Comparison of ENCODE assay signal across 12 cellular contexts in genomic region chr4:53763813-53764597, GRCh38.
DNase-seq lines count a peak whose midpoint lies in the region; ATAC-seq, FAIRE-seq and TF ChIP-seq lines count a peak whose summit lies in the region.
"Had no signal": no experiment of that assay in that cellular context is flagged by ENCODE, and none has a peak within 500 bp of the region (broad histone marks: within the 10 kb centered on the region; RNA-seq: fewer than 3 reads in every experiment).

No MANE protein-coding gene starts in this region.

- no peak for DNase-seq in left ventricle myocardium superior
- DNase-seq in right atrium auricular region (ENCODE audit: low spot score), result no peak
- no peak for DNase-seq in GM12878 (ENCODE audit: low read depth, low spot score)
- DNase-seq in lung (ENCODE audit: low spot score), result no peak
- peak in 1 of 2 donors; percentile 48 for DNase-seq in aorta
- DNase-seq in GF-D8 (lab: John Stamatoyannopoulos, UW), result no peak
- DNase-seq in effector memory CD4-positive, alpha-beta T cell, result no peak
- DNase-seq: ACHN; activated naive CD4-positive, alpha-beta T cell treated with Interleukin-2 at 50 U/mL for 16 hours had no signal

- TF ChIP-seq RAD21 in GM12878 (IDR thresholded peaks at IDR 0.05; ENCODE audit: insufficient read depth, low read depth, low read length), result no peak

- RAD21 ChIA-PET in GM12878 (lab: Charles Lee; ENCODE audit: unreplicated experiment), result interaction anchor here (1.0 to 2.1 kb wide), 3 partner anchors 16 to 70 kb away, joined by 3 to 10 read pairs (median 6); no protein-coding TSS in a partner anchor

- ATAC-seq in left ventricle myocardium superior, result peak; percentile 20
- peak; percentile 19; the same call in 1 of the 3 replicates for ATAC-seq in GM12878
- peak; percentile 58 for ATAC-seq in lung (ENCODE audit: insufficient read depth, low FRiP score)
- peak; percentile 29 for ATAC-seq in aorta (ENCODE audit: low FRiP score)
- no peak for ATAC-seq in GM21423 (IDR thresholded peaks at IDR 0.05; ENCODE audit: unreplicated experiment)

- H3K9ac ChIP-seq in GM12878 (ENCODE audit: control insufficient read depth, insufficient read depth, low read length), result no peak overlapping the region

- H3K27ac ChIP-seq in right atrium auricular region (no peak overlapping the region), GM12878 (ENCODE audit: control insufficient read depth, insufficient read depth) (no peak overlapping the region), lung (ENCODE audit: low read depth in 1 of 2, low read length in 1 of 2) (peak overlapping the region in 1 of 2 donors; percentile 43), aorta (ENCODE audit: low read depth in 1 of 2, low read length in 2 of 2) (peak overlapping the region; percentile 59 to 83)
- no peak overlapping the region for H3K27ac ChIP-seq in effector memory CD4-positive, alpha-beta T cell (ENCODE audit: insufficient read depth, low read length, poor library complexity, severe bottlenecking)
- H3K27ac ChIP-seq: prostate gland had no signal

- intact Hi-C loops in left ventricle myocardium superior (cut with micrococcal nuclease), result no loop called here
- intact Hi-C loops in GM12878 (cut with micrococcal nuclease; ENCODE audit: unreplicated experiment), result no loop called here
- intact Hi-C loops in aorta (cut with DNase I), result no loop called here

- H3K9me3 ChIP-seq in right atrium auricular region (peaks cover 0 to 10% of the 10 kb centered on the region in 2 donors), GM12878 (replicated peaks; ENCODE audit: control insufficient read depth, insufficient read depth, low read length) (no peaks in the 10 kb centered on the region), lung (ENCODE audit: control insufficient read depth in 2 of 2, insufficient read depth in 1 of 2, low read length in 1 of 2) (no peaks in the 10 kb centered on the region), aorta (ENCODE audit: control insufficient read depth, low read length) (no peaks in the 10 kb centered on the region)
- H3K9me3 ChIP-seq in effector memory CD4-positive, alpha-beta T cell (ENCODE audit: control insufficient read depth, low read length), result no peaks in the 10 kb centered on the region
- H3K9me3 ChIP-seq: prostate gland had no signal

- no peak overlapping the region for H2AFZ ChIP-seq in GM12878 (ENCODE audit: control insufficient read depth, low read depth, low read length)

- POLR2A ChIA-PET in GM12878 (lab: Charles Lee), result no interaction called here

- no peaks in the 10 kb centered on the region for H3K36me3 ChIP-seq in right atrium auricular region
- no peaks in the 10 kb centered on the region for H3K36me3 ChIP-seq in GM12878 (ENCODE audit: control insufficient read depth in 2 of 2, insufficient read depth in 2 of 2, low read length in 1 of 2)
- H3K36me3 ChIP-seq in lung (ENCODE audit: control insufficient read depth in 2 of 2, insufficient read depth in 2 of 2, low read length in 2 of 2), result no peaks in the 10 kb centered on the region
- H3K36me3 ChIP-seq in aorta (ENCODE audit: control insufficient read depth in 1 of 2, insufficient read depth in 2 of 2, low read length in 1 of 2), result no peaks in the 10 kb centered on the region
- H3K36me3 ChIP-seq in effector memory CD4-positive, alpha-beta T cell (ENCODE audit: control insufficient read depth, insufficient read depth, low read length), result no peaks in the 10 kb centered on the region
- H3K36me3 ChIP-seq: prostate gland had no signal

- no peak for TF ChIP-seq EP300 in GM12878 (IDR thresholded peaks at IDR 0.05; ENCODE audit: borderline replicate concordance in 1 of 2, control insufficient read depth in 1 of 2, low read depth in 2 of 2, low read length in 2 of 2)

- no peak for FAIRE-seq in GM12878 (lab: Jason Lieb, UNC)
- FAIRE-seq: GM19239 had no signal

- in situ Hi-C loops in GM12878 (cut with MboI), result no loop called here

- H3K27me3 ChIP-seq in right atrium auricular region (no peaks in the 10 kb centered on the region), GM12878 (replicated peaks in 1 of 2; ENCODE audit: control insufficient read depth in 2 of 2, insufficient read depth in 2 of 2, low read length in 1 of 2) (no peaks in the 10 kb centered on the region), lung (ENCODE audit: control insufficient read depth, insufficient read depth) (no peaks in the 10 kb centered on the region), aorta (ENCODE audit: control insufficient read depth in 1 of 2, insufficient read depth in 2 of 2, low read length in 1 of 2) (no peaks in the 10 kb centered on the region)
- no peaks in the 10 kb centered on the region for H3K27me3 ChIP-seq in effector memory CD4-positive, alpha-beta T cell (replicated peaks; ENCODE audit: control insufficient read depth, insufficient read depth, low read length, poor library complexity, severe bottlenecking)

- TF ChIP-seq POLR2A in GM12878 (IDR thresholded peaks at IDR 0.05; ENCODE audit: low read depth, low read length), result no peak

- WGBS in GM12878 (ENCODE audit: insufficient coverage, insufficient replicate concordance, low lambda C conversion rate, missing lambda C conversion rate), result 62% methylated on average over 5 of the region's 5 CpGs
- 65 to 71% methylated on average over 5 of the region's 5 CpGs for WGBS in lung, 2 donors
- WGBS in aorta, 2 donors, result 18 to 26% methylated on average over 5 of the region's 5 CpGs

- TF ChIP-seq CTCF in right atrium auricular region (IDR thresholded peaks at IDR 0.05) (no peak), GM12878 (IDR thresholded peaks at IDR 0.05 in 2 of 3, conservative IDR thresholded peaks at IDR 0.05 in 1 of 3; ENCODE audit: control insufficient read depth in 2 of 3, extremely low read depth in 1 of 3, insufficient read depth in 1 of 3, low read depth in 3 of 3, low read length in 3 of 3) (no peak), lung (IDR thresholded peaks at IDR 0.05; ENCODE audit: control extremely low read depth, extremely low read depth) (no peak)

- H3K4me2 ChIP-seq in GM12878 (ENCODE audit: control insufficient read depth, insufficient read depth), result no peak overlapping the region

- H3K79me2 ChIP-seq in GM12878 (ENCODE audit: control insufficient read depth, insufficient read depth, low read length), result no peaks in the 10 kb centered on the region

- CTCF ChIA-PET in GM12878 (lab: Yijun Ruan, JAX), result interaction anchor here (0.8 to 1.5 kb wide), 3 partner anchors 10 to 57 kb away, joined by 3 to 9 read pairs (median 5); no protein-coding TSS in a partner anchor

- SMC1A ChIA-PET in GM12878 (lab: Charles Lee; ENCODE audit: uncharacterized antibody, unreplicated experiment), result interaction anchor here (1.2 to 3.2 kb wide), 8 partner anchors 14 to 58 kb away, joined by 3 to 9 read pairs (median 6); no protein-coding TSS in a partner anchor

- H3K4me3 ChIP-seq in right atrium auricular region (no peak overlapping the region), GM12878 (no peak overlapping the region), lung (no peak overlapping the region), aorta (ENCODE audit: low read length in 2 of 2) (no peak overlapping the region)
- H3K4me3 ChIP-seq in effector memory CD4-positive, alpha-beta T cell (ENCODE audit: insufficient read depth, low read depth, low read length, poor library complexity, severe bottlenecking), result no peak overlapping the region
- H3K4me3 ChIP-seq: prostate gland had no signal

- H3K4me1 ChIP-seq in right atrium auricular region (no peaks in the 10 kb centered on the region), GM12878 (ENCODE audit: control insufficient read depth, insufficient read depth, low read length) (peaks cover 8% of the 10 kb centered on the region; the same call in 1 of the 2 replicates), lung (ENCODE audit: control insufficient read depth in 2 of 2, insufficient read depth in 2 of 2, low read length in 2 of 2) (no peaks in the 10 kb centered on the region), aorta (ENCODE audit: control insufficient read depth in 1 of 2, insufficient read depth in 2 of 2, low read length in 2 of 2) (no peaks in the 10 kb centered on the region)
- no peaks in the 10 kb centered on the region for H3K4me1 ChIP-seq in effector memory CD4-positive, alpha-beta T cell (ENCODE audit: control insufficient read depth, insufficient read depth, low read length, poor library complexity, severe bottlenecking)
- H3K4me1 ChIP-seq: prostate gland had no signal

- H4K20me1 ChIP-seq in GM12878 (ENCODE audit: control insufficient read depth, insufficient read depth), result no peaks in the 10 kb centered on the region

- BruUV-seq in GM12878 (replicated peaks; lab: Mats Ljungman, UMichigan), result no TSS peak

TF ChIP-seq in GM12878, 131 proteins besides CTCF, POLR2A, EP300 and RAD21 (continues in another document):
- TF ChIP-seq FOS (IDR thresholded peaks at IDR 0.05; ENCODE audit: borderline replicate concordance, extremely low read depth, insufficient read length) (no peak), ZNF24 (IDR thresholded peaks at IDR 0.05) (no peak), POLR2AphosphoS2 (IDR thresholded peaks at IDR 0.05; ENCODE audit: low read depth, low read length) (no peak), IRF3 (IDR thresholded peaks at IDR 0.05) (no peak), MLLT1 (IDR thresholded peaks at IDR 0.05) (no peak), PML (IDR thresholded peaks at IDR 0.05; ENCODE audit: low read length) (no peak), ZNF217 (IDR thresholded peaks at IDR 0.05) (no peak), NR2C1 (IDR thresholded peaks at IDR 0.05) (no peak)

Comparison
In these comparisons a context has a peak if more than half of its experiments do, and no peak if none do; other contexts are left out.
1. H3K27ac ChIP-seq: peak in aorta (2 of 2); none in right atrium auricular region (0 of 2), GM12878 (single experiment) and effector memory CD4-positive, alpha-beta T cell (single experiment).